Comparison of ENCODE assay signal across 8 cellular contexts in genomic region chr17:40303009-40303657, GRCh38. TPM values are rescaled to one million over a fixed set of nuclear protein-coding genes. Genes with fewer than 3 reads are reported as not detected.
DNase-seq lines count a peak whose midpoint lies in the region; ATAC-seq and TF ChIP-seq lines count a peak whose summit lies in the region.

No MANE protein-coding gene starts in this region.

- H3K36me3 ChIP-seq in PC-3 (ENCODE audit: low read depth, low read length) (peaks cover 37% of the 10 kb centered on the region), mammary epithelial cell (ENCODE audit: insufficient read depth, low read length) (peaks cover 6% of the 10 kb centered on the region)

- H3K79me2 ChIP-seq in PC-3 (ENCODE audit: low read length) = 0 out of 2 replicates have a peak, but pooled peaks cover 4% of the 10 kb centered on the region
- no peaks in the 10 kb centered on the region for H3K79me2 ChIP-seq in mammary epithelial cell (ENCODE audit: insufficient read depth, low read length)

- TF ChIP-seq CTCF in PC-3 (conservative IDR thresholded peaks at IDR 0.05; ENCODE audit: low read depth, low read length) = peak; percentile 72
- TF ChIP-seq CTCF in mammary epithelial cell (conservative IDR thresholded peaks at IDR 0.05 in 1 of 2, IDR thresholded peaks at IDR 0.05 in 1 of 2; ENCODE audit: extremely low read depth in 1 of 2, insufficient read depth in 1 of 2, low read depth in 1 of 2, low read length in 2 of 2) = peak; percentile 52 to 77

- intact Hi-C loops in PC-3 (cut with micrococcal nuclease) (loop anchor here (1.0 to 5.0 kb wide), 5 partner anchors 39 to 259 kb away; partner anchors contain the start of gene TOP2A), mammary epithelial cell (cut with micrococcal nuclease) (loop anchor here (1.0 to 5.0 kb wide), 4 partner anchors 16 to 259 kb away; no protein-coding TSS in a partner anchor)

- WGBS in mammary epithelial cell (ENCODE audit: low coverage, missing lambda C conversion rate) = 33% methylated on average over 3 of the region's 4 CpGs

- POLR2A ChIA-PET in PC-3 (lab: Charles Lee; ENCODE audit: unreplicated experiment) = no interaction called here

- no peak overlapping the region for H3K4me3 ChIP-seq in PC-3 (ENCODE audit: low read length)
- no peak overlapping the region for H3K4me3 ChIP-seq in mammary epithelial cell (replicated peaks in 1 of 3; ENCODE audit: insufficient read depth in 1 of 3, low read depth in 2 of 3, low read length in 3 of 3)

- CTCF ChIA-PET in PC-3 (lab: Charles Lee) = interaction anchor here (1.2 to 2.0 kb wide), 2 partner anchors 14 to 52 kb away, joined by 7 to 9 read pairs; no protein-coding TSS in a partner anchor
- CTCF ChIA-PET in mammary epithelial cell (lab: Charles Lee; ENCODE audit: low non-redundant PET) = interaction anchor here (0.6 to 1.4 kb wide), 3 partner anchors 14 to 230 kb away, joined by 6 to 18 read pairs (median 13); no protein-coding TSS in a partner anchor

- peaks cover 10% of the 10 kb centered on the region for H3K4me1 ChIP-seq in PC-3 (ENCODE audit: insufficient read depth, low read length)
- H3K4me1 ChIP-seq in mammary epithelial cell (ENCODE audit: insufficient read depth, low read length) = peaks cover 26% of the 10 kb centered on the region

- H3K27ac ChIP-seq in PC-3 (ENCODE audit: low read length) (no peak overlapping the region), mammary epithelial cell (ENCODE audit: insufficient read depth, low read depth, low read length) (no peak overlapping the region)

- H3F3A ChIP-seq in PC-3 (ENCODE audit: low read length, unreplicated experiment) = no peaks in the 10 kb centered on the region

- 0 out of 2 replicates have a peak, but pooled peaks cover 5% of the 10 kb centered on the region for H4K20me1 ChIP-seq in PC-3 (ENCODE audit: low read length)
- H4K20me1 ChIP-seq in mammary epithelial cell (ENCODE audit: insufficient read depth, low read length) = no peaks in the 10 kb centered on the region

- H3K9me3 ChIP-seq in PC-3 (ENCODE audit: low read length) (no peaks in the 10 kb centered on the region), mammary epithelial cell (replicated peaks; ENCODE audit: insufficient read depth, low read length) (no peaks in the 10 kb centered on the region)

- H3K9me2 ChIP-seq in PC-3 (replicated peaks; ENCODE audit: low read length) = no peaks in the 10 kb centered on the region

- in situ Hi-C loops in mammary epithelial cell (cut with MboI; ENCODE audit: low sequenced_read_pairs in 2 of 2) = no loop called here

- ATAC-seq in PC-3 (peak; percentile 37; the same call in 1 of the 2 replicates), HG02981 (IDR thresholded peaks at IDR 0.05; ENCODE audit: unreplicated experiment) (no peak), HG02678 (IDR thresholded peaks at IDR 0.05; ENCODE audit: unreplicated experiment) (no peak)

- peak; percentile 67 for DNase-seq in DMS53 (lab: John Stamatoyannopoulos, UW)
- peak; percentile 56 for DNase-seq in HuH-7 (ENCODE audit: low spot score)
- peak; percentile 65 for DNase-seq in PC-3
- peak; percentile 45 for DNase-seq in mammary epithelial cell
- peak; percentile 50 for DNase-seq in kidney glomerular epithelial cell (lab: John Stamatoyannopoulos, UW)
- peak; percentile 86 for DNase-seq in superior temporal gyrus (ENCODE audit: extremely low spot score)

- no peak overlapping the region for H3K4me2 ChIP-seq in PC-3 (ENCODE audit: low read length)
- no peak overlapping the region for H3K4me2 ChIP-seq in mammary epithelial cell (ENCODE audit: insufficient read depth, low read depth, low read length)

- H3K9ac ChIP-seq in PC-3 (ENCODE audit: low read length) (no peak overlapping the region), mammary epithelial cell (ENCODE audit: insufficient read depth, low read length) (no peak overlapping the region)

- no peaks in the 10 kb centered on the region for H3K27me3 ChIP-seq in PC-3 (ENCODE audit: low read length)
- H3K27me3 ChIP-seq in mammary epithelial cell (ENCODE audit: insufficient read depth, low read length) = no peaks in the 10 kb centered on the region

- H2AFZ ChIP-seq in PC-3 (ENCODE audit: low read length) (no peak overlapping the region), mammary epithelial cell (ENCODE audit: low read depth, low read length) (no peak overlapping the region)

- BruUV-seq in PC-3 (replicated peaks; lab: Mats Ljungman, UMichigan) = no TSS peak
- BruUV-seq in mammary epithelial cell (replicated peaks; lab: Mats Ljungman, UMichigan) = no TSS peak

- dilution Hi-C loops in mammary epithelial cell (cut with HindIII; ENCODE audit: low sequenced_read_pairs) = loop anchor here (5.0 kb wide), 1 partner anchor 59 kb away; the partner anchor contains the start of gene GJD3

RNA-seq across cellular contexts. Expression of gene RARA, which starts 5.8 kb away (rescaled TPM):
- 19.6 and 23.8 TPM in 2 replicates for total RNA-seq in PC-3 (2014; rRNA removed)
- total RNA-seq in mammary epithelial cell = 10 to 100 TPM; 12.7 to 26.6 TPM
- polyA plus RNA-seq in mammary epithelial cell = 6.9 TPM
- 18.5 TPM for polyA minus RNA-seq in mammary epithelial cell

RNA-seq across cellular contexts. Expression of gene CDC6, which starts 15.5 kb away (rescaled TPM):
- 48.9 and 58.3 TPM in 2 replicates for total RNA-seq in PC-3 (2014; rRNA removed)
- 10 to 100 TPM in 1 of 2 donors, 1 to 10 TPM in 1; 5.2 to 61.8 TPM for total RNA-seq in mammary epithelial cell
- 53.9 TPM for polyA plus RNA-seq in mammary epithelial cell
- 22.7 TPM for polyA minus RNA-seq in mammary epithelial cell
